In the genomic region with DNA sequence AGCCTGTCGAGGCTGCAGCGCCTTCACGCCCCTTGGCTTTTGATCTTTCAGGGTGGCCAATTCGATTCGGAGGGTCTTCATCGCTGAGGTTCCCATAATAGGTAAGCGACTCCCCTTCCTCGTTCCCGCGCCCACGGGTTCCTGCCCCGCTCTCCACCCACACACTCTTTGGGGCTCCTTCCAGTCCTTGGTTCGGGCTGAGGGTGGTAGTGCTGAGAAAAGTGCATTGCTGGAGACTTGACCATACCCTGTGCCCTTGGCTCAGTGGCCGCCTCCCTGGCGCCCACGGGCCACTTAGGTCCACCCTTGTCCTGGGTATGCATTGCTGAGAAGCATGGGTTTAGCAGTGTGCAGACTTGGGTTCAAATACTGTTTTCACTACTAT, we compare ENCODE assay signal across 8 cellular contexts. TPM values are rescaled to one million over a fixed set of nuclear protein-coding genes. Genes with fewer than 3 reads are reported as not detected.
DNase-seq lines count a peak whose midpoint lies in the region; ATAC-seq and TF ChIP-seq lines count a peak whose summit lies in the region.

No MANE protein-coding gene starts in this region.

- H3K36me3 ChIP-seq in esophagus muscularis mucosa, result peaks cover 42 to 78% (median 69%) of the 10 kb centered on the region in 4 donors

- H3K27ac ChIP-seq in RWPE1 (peak overlapping the region; percentile 71), esophagus muscularis mucosa (replicated peaks in 1 of 4) (peak overlapping the region; percentile 85 to 90 (median 87))

- TF ChIP-seq CTCF in RWPE1 (conservative IDR thresholded peaks at IDR 0.05; ENCODE audit: low read depth) (no peak), esophagus muscularis mucosa (IDR thresholded peaks at IDR 0.05) (no peak), osteocyte (IDR thresholded peaks at IDR 0.05) (no peak)

- TF ChIP-seq POLR2A in esophagus muscularis mucosa (IDR thresholded peaks at IDR 0.05; ENCODE audit: low read depth), result no peak

- POLR2A ChIA-PET in RWPE1 (lab: Yijun Ruan, JAX; ENCODE audit: low non-redundant PET), result interaction anchor here (0.6 to 0.8 kb wide), 3 partner anchors 14 to 376 kb away, joined by 3 to 4 read pairs (median 3); partner anchors contain the start of genes CIAPIN1 and COQ9

- peaks cover 30% of the 10 kb centered on the region for H3K36me3 Mint-ChIP-seq in osteocyte (ENCODE audit: unreplicated experiment)

- CTCF ChIA-PET in RWPE1 (lab: Yijun Ruan, JAX), result interaction anchor here (0.7 to 2.2 kb wide), 8 partner anchors 8 to 56 kb away, joined by 3 to 14 read pairs (median 4); partner anchors contain the start of genes CIAPIN1 and COQ9

- H3K27me3 ChIP-seq in esophagus muscularis mucosa, result no peaks in the 10 kb centered on the region

- peaks cover 15% of the 10 kb centered on the region for H3K4me1 Mint-ChIP-seq in osteocyte (ENCODE audit: unreplicated experiment)

- no peaks in the 10 kb centered on the region for H3K27me3 Mint-ChIP-seq in osteocyte (ENCODE audit: unreplicated experiment)

- H3K4me1 ChIP-seq in esophagus muscularis mucosa, result peaks cover 28 to 32% (median 30%) of the 10 kb centered on the region in 4 donors

- peak overlapping the region; percentile 98 for H3K27ac Mint-ChIP-seq in osteocyte (ENCODE audit: unreplicated experiment)

- 1% methylated on average over 13 of the region's 16 CpGs for WGBS in esophagus muscularis mucosa

- ATAC-seq in GM21529 (IDR thresholded peaks at IDR 0.05; ENCODE audit: unreplicated experiment) (peak; percentile 17), HG03097 (IDR thresholded peaks at IDR 0.05; ENCODE audit: low FRiP score, unreplicated experiment) (no peak)

- no peaks in the 10 kb centered on the region for H3K9me3 Mint-ChIP-seq in osteocyte (ENCODE audit: unreplicated experiment)

- DNase-seq in RWPE1 (ENCODE audit: low spot score) (no peak), esophagus muscularis mucosa (ENCODE audit: extremely low spot score) (no peak), osteocyte (ENCODE audit: extremely low spot score, unreplicated experiment) (no peak), cerebellar nuclear complex (lab: John Stamatoyannopoulos, UW) (no peak), NCI-H2227 treated with DMSO at 0.1 percent for 48 hours (lab: John Stamatoyannopoulos, UW) (no peak), Ammon's horn (ENCODE audit: low spot score) (no peak)

- H3K4me3 Mint-ChIP-seq in osteocyte (ENCODE audit: unreplicated experiment), result peak overlapping the region; percentile 100

- peak overlapping the region; percentile 77 to 95 (median 84) for H3K4me3 ChIP-seq in esophagus muscularis mucosa

- TF ChIP-seq EP300 in esophagus muscularis mucosa (IDR thresholded peaks at IDR 0.05), result no peak

- intact Hi-C loops in esophagus muscularis mucosa (cut with DNase I), result no loop called here

- H3K9me3 ChIP-seq in esophagus muscularis mucosa, result no peaks in the 10 kb centered on the region

RNA-seq across cellular contexts. Expression of gene POLR2C, which starts 0.5 kb away (rescaled TPM):
- total RNA-seq in esophagus muscularis mucosa (100 to 1,000 TPM in 3 of 4 donors, 10 to 100 TPM in 1; 95.5 to 154 (median 107) TPM), osteocyte (46.8 and 47.8 TPM in 2 replicates)

RNA-seq across cellular contexts. Expression of gene COQ9, which starts 15.7 kb away (rescaled TPM):
- 100 to 1,000 TPM in 2 of 4 donors, 10 to 100 TPM in 2; 77.2 to 115 (median 93.3) TPM for total RNA-seq in esophagus muscularis mucosa
- total RNA-seq in osteocyte, result 37.8 and 50.1 TPM in 2 replicates

RNA-seq across cellular contexts. Expression of gene CIAPIN1, which starts 15.8 kb away (rescaled TPM):
- total RNA-seq in esophagus muscularis mucosa, result 10 to 100 TPM; 24.0 to 27.0 (median 26.0) TPM
- total RNA-seq in osteocyte, result 52.2 and 57.1 TPM in 2 replicates

RNA-seq across cellular contexts. Expression of gene DOK4, which starts 23.3 kb away (rescaled TPM):
- total RNA-seq in esophagus muscularis mucosa, result 10 to 100 TPM; 14.5 to 36.7 (median 29.4) TPM
- 22.5 and 24.4 TPM in 2 replicates for total RNA-seq in osteocyte

RNA-seq across cellular contexts. Expression of gene CCL17, which starts 58.4 kb away (rescaled TPM):
- total RNA-seq in esophagus muscularis mucosa (not detected), osteocyte (not detected in 2 replicates)
